19 cellular contexts compared by ENCODE assay signal in the genomic region with DNA sequence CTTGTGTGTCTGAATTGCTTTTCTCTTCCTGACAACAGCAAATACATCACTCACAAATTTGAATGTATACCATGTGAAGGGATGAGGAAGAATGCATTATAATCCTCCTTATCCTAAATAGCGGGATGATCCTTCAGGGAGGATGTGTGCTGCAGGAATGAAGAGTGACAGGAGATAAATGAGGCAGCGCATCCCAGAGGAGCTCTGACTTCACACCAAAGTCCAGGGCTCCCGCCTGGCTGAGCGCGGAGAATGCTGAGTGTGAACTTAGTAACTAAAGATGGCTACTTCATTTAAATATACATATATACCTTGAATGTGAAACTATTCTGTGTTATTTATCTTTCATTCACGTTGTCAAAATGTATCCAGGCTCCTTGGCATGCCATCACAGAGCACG.
"Had no signal": no experiment of that assay in that cellular context is flagged by ENCODE, and none has a peak within 500 bp of the region (broad histone marks: within the 10 kb centered on the region; RNA-seq: fewer than 3 reads in every experiment).

No MANE protein-coding gene starts in this region.

- DNase-seq: IMR-90, Karpas-422, KG1, MG63, NCI-H1092, NCI-H1105 treated with DMSO at 0.1 percent for 48 hours, NCI-H1417 treated with DMSO at 0.1 percent for 48 hours, NCI-H146, NCI-H1694 treated with DMSO at 0.1 percent for 48 hours, NCI-H2029 treated with DMSO at 0.1 percent for 48 hours, NCI-H2171 treated with DMSO at 0.1 percent for 48 hours, NCI-H345, NCI-H446 treated with DMSO at 0.1 percent for 48 hours, NCI-H510A treated with DMSO at 0.1 percent for 48 hours, NCI-H526, Right ventricle myocardium superior, RPMI8226, SIG-M5 had no signal

- ATAC-seq: HepG2 had no signal
